ENCODE assay signal across 29 cellular contexts in genomic region chr10:5828725-5829124, GRCh38.
"Had no signal": no experiment of that assay in that cellular context is flagged by ENCODE, and none has a peak within 500 bp of the region (broad histone marks: within the 10 kb centered on the region; RNA-seq: fewer than 3 reads in every experiment).

No MANE protein-coding gene starts in this region.

- H3K27ac ChIP-seq: coronary artery, dorsolateral prefrontal cortex, gastroesophageal sphincter, right atrium auricular region, upper lobe of left lung, vagina, WERI-Rb-1 had no signal

- H3K9me3 Mint-ChIP-seq: activated CD4-positive, alpha-beta memory T cell treated with anti-CD3 and anti-CD28 coated beads, Interleukin-2, amount 10 ng/mL, durations not matched to agents 7 days and 5 days; activated CD4-positive, alpha-beta T cell treated with anti-CD3 and anti-CD28 coated beads, Interleukin-2, amount 10 ng/mL, durations not matched to agents 7 days and 5 days; activated T-helper 2 cell treated with anti-CD3 and anti-CD28 coated beads, Interferon-gamma antibody, Interleukin-2, Interleukin-4, amounts not matched to agents 10 μg/mL and 5 μg/mL and 100 μg/mL, durations not matched to agents 14 hours and 24 hours and 36 hours; effector memory CD8-positive, alpha-beta T cell; immature natural killer cell; naive thymus-derived CD8-positive, alpha-beta T cell; neural crest cell; stimulated activated naive CD8-positive, alpha-beta T cell treated with anti-CD3 and anti-CD28 coated beads, Interleukin-15, Interleukin-2, amounts not matched to agents 100 ng/mL and 50 ng/mL, for 24 hours had no signal

- H3K27me3 Mint-ChIP-seq: activated CD4-positive, alpha-beta memory T cell treated with anti-CD3 and anti-CD28 coated beads, Interleukin-2, amount 10 ng/mL, durations not matched to agents 7 days and 5 days; activated CD4-positive, alpha-beta T cell treated with anti-CD3 and anti-CD28 coated beads, Interleukin-2, amount 10 ng/mL, durations not matched to agents 7 days and 5 days; activated naive CD8-positive, alpha-beta T cell; effector memory CD8-positive, alpha-beta T cell; naive thymus-derived CD8-positive, alpha-beta T cell; stimulated activated naive CD8-positive, alpha-beta T cell treated with anti-CD3 and anti-CD28 coated beads, Interleukin-15, Interleukin-2, amounts not matched to agents 100 ng/mL and 50 ng/mL, for 24 hours; T-helper 17 cell had no signal

- H3K4me3 Mint-ChIP-seq: activated CD4-positive, alpha-beta memory T cell treated with anti-CD3 and anti-CD28 coated beads, Interleukin-2, amount 10 ng/mL, durations not matched to agents 7 days and 5 days; activated CD4-positive, alpha-beta T cell treated with anti-CD3 and anti-CD28 coated beads, Interleukin-2, amount 10 ng/mL, durations not matched to agents 7 days and 5 days; activated naive CD8-positive, alpha-beta T cell; effector memory CD8-positive, alpha-beta T cell; immature natural killer cell; naive thymus-derived CD8-positive, alpha-beta T cell; neural crest cell; stimulated activated naive CD8-positive, alpha-beta T cell treated with anti-CD3 and anti-CD28 coated beads, Interleukin-15, Interleukin-2, amounts not matched to agents 100 ng/mL and 50 ng/mL, for 24 hours; T-helper 17 cell had no signal

- H3K27me3 ChIP-seq: dorsolateral prefrontal cortex, gastroesophageal sphincter, right atrium auricular region, upper lobe of left lung, vagina had no signal

- ATAC-seq: effector memory CD8-positive, alpha-beta T cell; gastroesophageal sphincter; left colon; naive thymus-derived CD8-positive, alpha-beta T cell; SK-N-SH treated with all-trans-retinoic acid at 6 μM for 48 hours; T-helper 17 cell had no signal

- H3K36me3 Mint-ChIP-seq: activated naive CD8-positive, alpha-beta T cell; immature natural killer cell; naive thymus-derived CD8-positive, alpha-beta T cell had no signal

- H3K27ac Mint-ChIP-seq: activated CD4-positive, alpha-beta memory T cell treated with anti-CD3 and anti-CD28 coated beads, Interleukin-2, amount 10 ng/mL, durations not matched to agents 7 days and 5 days; activated CD4-positive, alpha-beta T cell treated with anti-CD3 and anti-CD28 coated beads, Interleukin-2, amount 10 ng/mL, durations not matched to agents 7 days and 5 days; activated naive CD8-positive, alpha-beta T cell; activated T-helper 2 cell treated with anti-CD3 and anti-CD28 coated beads, Interferon-gamma antibody, Interleukin-2, Interleukin-4, amounts not matched to agents 10 μg/mL and 5 μg/mL and 100 μg/mL, durations not matched to agents 14 hours and 24 hours and 36 hours; effector memory CD8-positive, alpha-beta T cell; immature natural killer cell; naive thymus-derived CD8-positive, alpha-beta T cell; stimulated activated naive CD8-positive, alpha-beta T cell treated with anti-CD3 and anti-CD28 coated beads, Interleukin-15, Interleukin-2, amounts not matched to agents 100 ng/mL and 50 ng/mL, for 24 hours; T-helper 17 cell had no signal

- FAIRE-seq: kidney had no signal

- H3K4me1 Mint-ChIP-seq: activated CD4-positive, alpha-beta memory T cell treated with anti-CD3 and anti-CD28 coated beads, Interleukin-2, amount 10 ng/mL, durations not matched to agents 7 days and 5 days; activated CD4-positive, alpha-beta T cell treated with anti-CD3 and anti-CD28 coated beads, Interleukin-2, amount 10 ng/mL, durations not matched to agents 7 days and 5 days; immature natural killer cell; naive thymus-derived CD8-positive, alpha-beta T cell had no signal

- H3K4me3 ChIP-seq: coronary artery, dorsolateral prefrontal cortex, gastroesophageal sphincter, right atrium auricular region, upper lobe of left lung, vagina had no signal

- H3K9me3 ChIP-seq: gastroesophageal sphincter, right atrium auricular region, upper lobe of left lung, vagina had no signal

- H3K4me1 ChIP-seq: gastroesophageal sphincter, right atrium auricular region, upper lobe of left lung, vagina had no signal

- H3K36me3 ChIP-seq: gastroesophageal sphincter, right atrium auricular region, upper lobe of left lung, vagina, WERI-Rb-1 had no signal

- DNase-seq: activated CD4-positive, alpha-beta memory T cell treated with anti-CD3 and anti-CD28 coated beads, Interleukin-2, amount 10 ng/mL, durations not matched to agents 7 days and 5 days; activated CD4-positive, alpha-beta T cell treated with anti-CD3 and anti-CD28 coated beads for 1 hour; activated CD4-positive, alpha-beta T cell treated with anti-CD3 and anti-CD28 coated beads, Interleukin-2, amount 10 ng/mL, durations not matched to agents 7 days and 5 days; activated naive CD4-positive, alpha-beta T cell treated with Interleukin-2 at 50 U/mL for 16 hours; anterior cingulate cortex; cerebellar nuclear complex; effector memory CD8-positive, alpha-beta T cell; hypothalamus; immature natural killer cell; left colon; midbrain; naive thymus-derived CD8-positive, alpha-beta T cell; occipital lobe; stimulated activated CD4-positive, alpha-beta T cell treated with anti-CD3 and anti-CD28 coated beads, Interleukin-2, amount 100 ng/mL, for 48 hours; T-helper 17 cell; T1000; upper lobe of left lung; WERI-Rb-1 had no signal
